30 cellular contexts compared by ENCODE assay signal in genomic region chr16:79786389-79786788, GRCh38.
"Had no signal": no experiment of that assay in that cellular context is flagged by ENCODE, and none has a peak within 500 bp of the region (broad histone marks: within the 10 kb centered on the region; RNA-seq: fewer than 3 reads in every experiment).

No MANE protein-coding gene starts in this region.

- H3K4me2 ChIP-seq: smooth muscle cell had no signal

- H3K9ac ChIP-seq: parathyroid adenoma had no signal

- H3K4me3 ChIP-seq: ovary, psoas muscle, skin epidermis, smooth muscle cell, spleen, suprapubic skin, testis, tibial artery, transverse colon, upper lobe of right lung, uterus had no signal

- H3K27me3 ChIP-seq: neutrophil, ovary, spleen, suprapubic skin, testis, tibial artery, transverse colon, upper lobe of right lung, uterus had no signal

- H3K36me3 ChIP-seq: neutrophil, ovary, spleen, suprapubic skin, tibial artery, transverse colon, upper lobe of right lung, uterus had no signal

- ATAC-seq: naive thymus-derived CD8-positive, alpha-beta T cell; natural killer cell treated with Interleukin-12 subunit alpha and Interleukin-12 subunit beta and Interleukin-15 and Interleukin-18, amount 100 ng/mL, for 72 hours; psoas muscle; right cardiac atrium; sciatic nerve; stimulated activated memory B cell treated with anti-CD40 and anti-IgM and Interleukin-4, amounts not matched to agents 10 μg/mL and 1 μg/mL and 100 μg/mL, for 72 hours; stimulated activated naive CD8-positive, alpha-beta T cell treated with anti-CD3 and anti-CD28 coated beads, Interleukin-15, amount 100 ng/mL, for 72 hours; stimulated activated naive CD8-positive, alpha-beta T cell treated with anti-CD3 and anti-CD28 coated beads, Interleukin-15, Interleukin-2, amounts not matched to agents 100 U/mL and 50 U/mL, for 24 hours; upper lobe of right lung had no signal

- H3K27ac ChIP-seq: neutrophil, ovary, parathyroid adenoma, psoas muscle, skin epidermis, spleen, suprapubic skin, testis, tibial artery, transverse colon, upper lobe of right lung, uterus had no signal

- H3K4me1 ChIP-seq: parathyroid adenoma, psoas muscle, spleen, testis, tibial artery, transverse colon, upper lobe of right lung, uterus had no signal

- DNase-seq: naive thymus-derived CD8-positive, alpha-beta T cell; nephron progenitor cell; nucleus accumbens; ovary; posterior cingulate gyrus; psoas muscle; right cardiac atrium; spleen; stimulated activated CD4-positive, alpha-beta T cell treated with anti-CD3 and anti-CD28 coated beads, Interleukin-12 subunit alpha, Interleukin-12 subunit beta, amount 100 ng/mL, for 4 hours; stimulated activated CD4-positive, alpha-beta T cell treated with anti-CD3 and anti-CD28 coated beads, Interleukin-1b, Interleukin-23, amount 100 ng/mL, for 48 hours; stimulated activated CD4-positive, alpha-beta T cell treated with anti-CD3 and anti-CD28 coated beads, Interleukin-4, amount 100 ng/mL, for 1 hour; stimulated activated CD4-positive, alpha-beta T cell treated with anti-CD3 and anti-CD28 coated beads, Interleukin-4, amount 100 ng/mL, for 4 hours; stimulated activated CD8-positive, alpha-beta memory T cell treated with anti-CD3 and anti-CD28 coated beads, Interleukin-4, amount 100 ng/mL, for 48 hours; stimulated activated naive CD4-positive, alpha-beta T cell; stimulated activated naive CD8-positive, alpha-beta T cell treated with anti-CD3 and anti-CD28 coated beads, Interleukin-15, amount 100 ng/mL, for 72 hours; stimulated activated naive CD8-positive, alpha-beta T cell treated with anti-CD3 and anti-CD28 coated beads, Interleukin-15, Interleukin-2, amounts not matched to agents 100 U/mL and 50 U/mL, for 24 hours; substantia nigra; testis; tibial artery; transverse colon; upper lobe of right lung; uterus had no signal

- H3K9me3 ChIP-seq: neutrophil, ovary, psoas muscle, spleen, suprapubic skin, testis, tibial artery, transverse colon, upper lobe of right lung, uterus had no signal

- H3K79me2 ChIP-seq: parathyroid adenoma had no signal

- H2AFZ ChIP-seq: parathyroid adenoma had no signal
